Comparison of ENCODE assay signal across 1 cellular context in the genomic region with DNA sequence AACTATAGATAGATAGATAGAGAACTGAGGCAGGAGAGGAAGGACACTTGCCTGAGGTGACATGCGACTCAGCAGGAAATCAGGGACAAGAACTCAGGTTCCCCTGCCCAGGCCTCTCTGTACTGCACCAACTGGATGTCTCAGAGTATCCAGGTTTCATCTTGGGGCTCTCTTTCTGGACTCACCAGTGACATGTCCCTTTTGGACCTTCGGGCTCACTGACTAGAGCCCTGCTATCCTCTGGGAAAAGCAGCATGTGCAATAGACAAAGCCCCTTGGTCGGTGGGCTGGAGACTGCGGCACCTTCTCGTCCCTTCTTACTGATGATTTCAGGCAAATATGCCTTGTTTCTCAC.
TF ChIP-seq lines count a peak whose summit lies in the region.

No MANE protein-coding gene starts in this region.

TF ChIP-seq in HepG2, 621 proteins besides CTCF, POLR2A, EP300 and RAD21 (continued from another document):
- no peak for TF ChIP-seq THAP11 (CRISPR knock-in tag; IDR thresholded peaks at IDR 0.05)
